28 cellular contexts compared by ENCODE assay signal in the genomic region with DNA sequence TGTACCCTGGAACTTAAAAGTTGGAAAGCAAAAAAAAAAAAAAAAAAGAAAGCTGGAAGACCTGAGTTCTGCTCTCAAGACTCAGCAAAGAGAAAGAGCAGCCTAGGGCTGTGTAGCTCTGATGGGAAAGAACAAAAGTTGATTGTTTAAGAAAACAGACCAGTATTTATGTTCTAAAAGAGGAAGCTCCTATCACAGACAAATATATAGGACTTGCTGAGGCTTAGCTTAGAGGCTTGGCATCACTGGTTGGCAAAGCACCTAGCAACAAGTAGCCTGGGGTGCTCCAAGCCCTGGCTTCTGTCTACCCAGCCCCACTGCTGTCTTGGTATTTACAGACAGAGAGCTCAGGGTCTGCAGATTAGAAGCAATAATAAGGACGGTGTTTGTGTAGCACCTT. TPM values are rescaled to one million over a fixed set of nuclear protein-coding genes. Genes with fewer than 3 reads are reported as not detected.
DNase-seq lines count a peak whose midpoint lies in the region; ATAC-seq, FAIRE-seq and TF ChIP-seq lines count a peak whose summit lies in the region.
"Had no signal": no experiment of that assay in that cellular context is flagged by ENCODE, and none has a peak within 500 bp of the region (broad histone marks: within the 10 kb centered on the region; RNA-seq: fewer than 3 reads in every experiment).

No MANE protein-coding gene starts in this region.

- FAIRE-seq in bronchial epithelial cell (lab: Jason Lieb, UNC) = peak; percentile 13
- FAIRE-seq: A549, GM12891, RCC 7860 had no signal

- no peak overlapping the region for H2BK12ac ChIP-seq in trophoblast cell (ENCODE audit: low read length)

- intact Hi-C loops in sciatic nerve (cut with DNase I) = no loop called here

- WGBS in trophoblast cell (ENCODE audit: extremely low coverage, insufficient coverage, insufficient read length) = no CpG with 5 or more reads among the region's 1 CpG

- H3K27me3 ChIP-seq in bronchial epithelial cell (ENCODE audit: control insufficient read depth, insufficient read depth, low read length) (peaks cover 3% of the 10 kb centered on the region), trophoblast cell (ENCODE audit: insufficient read depth, low read length) (no peaks in the 10 kb centered on the region)
- H3K27me3 ChIP-seq: BLaER1 treated with 17β-estradiol and CSF1 and Interleukin-3, amounts not matched to agents 10 nM and 100 nM had no signal

- H3K9me3 ChIP-seq in HEK293 (ENCODE audit: control insufficient read depth, insufficient read depth, low read depth, low read length) = no peaks in the 10 kb centered on the region
- H3K9me3 ChIP-seq in trophoblast cell (ENCODE audit: insufficient read depth, low read depth, low read length) = no peaks in the 10 kb centered on the region
- H3K9me3 ChIP-seq: A549, Caco-2, HAP-1, SK-N-SH had no signal

- H3K27ac ChIP-seq in HEK293 (ENCODE audit: extremely low read depth, low read depth, low read length) = no peak overlapping the region
- H3K27ac ChIP-seq in trophoblast cell (ENCODE audit: low read depth, low read length) = no peak overlapping the region
- H3K27ac ChIP-seq: A549; BLaER1 treated with 17β-estradiol and CSF1 and Interleukin-3, amounts not matched to agents 10 nM and 100 nM had no signal

- CTCF ChIA-PET in HEK293 (lab: Yijun Ruan, JAX) = interaction anchor here (1.6 kb wide), 1 partner anchor 18 kb away, joined by 6 read pairs; no protein-coding TSS in a partner anchor

- no peak overlapping the region for H2AK5ac ChIP-seq in trophoblast cell (ENCODE audit: low read length)

- H3K14ac ChIP-seq in trophoblast cell (ENCODE audit: low read length) = no peak overlapping the region

- TF ChIP-seq CTCF in HEK293 (tag by site-specific recombination; IDR thresholded peaks at IDR 0.05) = no peak
- TF ChIP-seq CTCF in bronchial epithelial cell (IDR thresholded peaks at IDR 0.05; ENCODE audit: insufficient read depth, low read length, severe bottlenecking) = no peak

- H3K9ac ChIP-seq in trophoblast cell (ENCODE audit: low read length) = no peak overlapping the region
- H3K9ac ChIP-seq: BLaER1 treated with 17β-estradiol and CSF1 and Interleukin-3, amounts not matched to agents 10 nM and 100 nM; SK-N-SH had no signal

- no peak overlapping the region for H4K8ac ChIP-seq in trophoblast cell (ENCODE audit: low read depth, low read length)

- peak overlapping the region; percentile 94 for H3K23ac ChIP-seq in trophoblast cell (ENCODE audit: low read length)

- no peaks in the 10 kb centered on the region for H3K79me1 ChIP-seq in trophoblast cell (ENCODE audit: low read length)

- H3K4me3 ChIP-seq in HEK293 (ENCODE audit: low read depth, low read length) (no peak overlapping the region), bronchial epithelial cell (ENCODE audit: low read depth, low read length) (no peak overlapping the region), trophoblast cell (ENCODE audit: low read depth, low read length) (no peak overlapping the region)
- H3K4me3 ChIP-seq: A549; BLaER1 treated with 17β-estradiol and CSF1 and Interleukin-3, amounts not matched to agents 10 nM and 100 nM; HAP-1 had no signal

- H3K36me3 ChIP-seq in HEK293 (ENCODE audit: control insufficient read depth in 2 of 2, insufficient read depth in 1 of 2, low read length in 2 of 2) (no peaks in the 10 kb centered on the region), bronchial epithelial cell (ENCODE audit: control insufficient read depth, insufficient read depth, low read length) (no peaks in the 10 kb centered on the region), trophoblast cell (ENCODE audit: control insufficient read depth in 1 of 2, insufficient read depth in 2 of 2, low read length in 2 of 2) (no peaks in the 10 kb centered on the region)
- H3K36me3 ChIP-seq: BLaER1 treated with 17β-estradiol and CSF1 and Interleukin-3, amounts not matched to agents 10 nM and 100 nM; HAP-1 had no signal

- no peak overlapping the region for H4K91ac ChIP-seq in trophoblast cell (ENCODE audit: low read depth, low read length)

- H3K4me1 ChIP-seq in HEK293 (ENCODE audit: control insufficient read depth, insufficient read depth, low read length) (no peaks in the 10 kb centered on the region), trophoblast cell (ENCODE audit: control insufficient read depth in 1 of 2, insufficient read depth in 2 of 2, low read length in 2 of 2) (no peaks in the 10 kb centered on the region)
- H3K4me1 ChIP-seq: BLaER1 treated with 17β-estradiol and CSF1 and Interleukin-3, amounts not matched to agents 10 nM and 100 nM; HAP-1 had no signal

- H2AFZ ChIP-seq in trophoblast cell (ENCODE audit: insufficient read depth, low read length, poor library complexity) = no peak overlapping the region

- H3K18ac ChIP-seq in trophoblast cell (ENCODE audit: low read length) = no peak overlapping the region

- no peak overlapping the region for H2BK5ac ChIP-seq in trophoblast cell (ENCODE audit: low read depth, low read length, poor library complexity)

- POLR2A ChIA-PET in HEK293 (lab: Yijun Ruan, JAX) = interaction anchor here (0.6 to 0.7 kb wide), 2 partner anchors 67 to 91 kb away, joined by 4 read pairs; no protein-coding TSS in a partner anchor

- H4K12ac ChIP-seq in trophoblast cell (ENCODE audit: low read depth, low read length) = no peak overlapping the region

- H2BK120ac ChIP-seq in trophoblast cell (ENCODE audit: insufficient read depth, low read length, poor library complexity) = no peak overlapping the region

- no peak overlapping the region for H3K4me2 ChIP-seq in trophoblast cell (ENCODE audit: low read length)
- H3K4me2 ChIP-seq: A549; BLaER1 treated with 17β-estradiol and CSF1 and Interleukin-3, amounts not matched to agents 10 nM and 100 nM; SK-N-SH had no signal

- DNase-seq in MV-4-11 (lab: John Stamatoyannopoulos, UW) (peak; percentile 31), bronchial epithelial cell (ENCODE audit: low read depth) (no peak), trophoblast cell (no peak), sciatic nerve (ENCODE audit: low spot score) (no peak), SKM-1 (lab: John Stamatoyannopoulos, UW; ENCODE audit: unreplicated experiment) (no peak)
- no peak for DNase-seq in activated CD8-positive, alpha-beta memory T cell treated with anti-CD3 and anti-CD28 coated beads, Interleukin-2, amount 50 U/mL, for 4 hours
- DNase-seq: AML-193; Caco-2; CD4-positive, alpha-beta memory T cell; DMS79 treated with DMSO at 0.1 percent for 48 hours; GF-D8; GOT3; KBM-7; MM.1S; NCI-H1105 treated with DMSO at 0.1 percent for 48 hours; NCI-H146; NCI-H1930; NCI-H2107; NCI-H446; OCI-M1; SIG-M5; SK-N-SH had no signal

- no peak overlapping the region for H3K4ac ChIP-seq in trophoblast cell (ENCODE audit: low read depth, low read length)

- H3K79me2 ChIP-seq in trophoblast cell (ENCODE audit: control insufficient read depth, insufficient read depth, low read length, poor library complexity) = no peaks in the 10 kb centered on the region

- no peak for ATAC-seq in sciatic nerve

TF ChIP-seq in HEK293, 187 proteins besides CTCF, POLR2A, EP300 and RAD21:
- TF ChIP-seq SCRT2 (tag by site-specific recombination; IDR thresholded peaks at IDR 0.05) = peak; percentile 22; the same call in 1 of the 2 replicates
- TF ChIP-seq, protein P1, sequence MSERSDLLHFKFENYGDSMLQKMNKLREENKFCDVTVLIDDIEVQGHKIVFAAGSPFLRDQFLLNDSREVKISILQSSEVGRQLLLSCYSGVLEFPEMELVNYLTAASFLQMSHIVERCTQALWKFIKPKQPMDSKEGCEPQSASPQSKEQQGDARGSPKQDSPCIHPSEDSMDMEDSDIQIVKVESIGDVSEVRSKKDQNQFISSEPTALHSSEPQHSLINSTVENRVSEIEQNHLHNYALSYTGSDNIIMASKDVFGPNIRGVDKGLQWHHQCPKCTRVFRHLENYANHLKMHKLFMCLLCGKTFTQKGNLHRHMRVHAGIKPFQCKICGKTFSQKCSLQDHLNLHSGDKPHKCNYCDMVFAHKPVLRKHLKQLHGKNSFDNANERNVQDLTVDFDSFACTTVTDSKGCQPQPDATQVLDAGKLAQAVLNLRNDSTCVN (tag by site-specific recombination; optimal IDR thresholded peaks at IDR 0.05) = no peak

RNA-seq across cellular contexts. Expression of a gene that starts 36.8 kb away (rescaled TPM):
- total RNA-seq in bronchial epithelial cell = 1.8 and 3.7 TPM in 2 replicates
- polyA plus RNA-seq in trophoblast cell (2013) = 3.8 and 4.9 TPM in 2 replicates
- 114 TPM for total RNA-seq in sciatic nerve
- total RNA-seq: CD4-positive, alpha-beta memory T cell had no signal
- polyA plus RNA-seq: CD4-positive, alpha-beta memory T cell had no signal

Comparison
In these comparisons a context has a peak if more than half of its experiments do, and no peak if none do; other contexts are left out.
1. RNA of a gene that starts 36.8 kb away (total RNA-seq): 114 TPM in sciatic nerve (single experiment); 1.8 to 3.7 TPM in bronchial epithelial cell; every median in the first group is over 10 times any median in the second.